In genomic region chr3:10248184-10248983, GRCh38 we compare ENCODE assay signal across 1 cellular context.
TF ChIP-seq lines count a peak whose summit lies in the region.

TSS of gene TATDN2 (plus strand) at chr3:10248459. CDS start at chr3:10249201, 742 bp downstream.

TF ChIP-seq in K562, 482 proteins besides CTCF, POLR2A, EP300 and RAD21 (continued from another document and continues in another):
- TF ChIP-seq HDAC6 (IDR thresholded peaks at IDR 0.05; ENCODE audit: low read depth, low read length), result 0 out of 2 replicates have a peak, but pooled peaks have one; percentile 63
- TF ChIP-seq U2AF2 (optimal IDR thresholded peaks at IDR 0.05; ENCODE audit: low read depth, low read length), result no peak
- TF ChIP-seq ARHGAP35 (IDR thresholded peaks at IDR 0.05; ENCODE audit: partially characterized antibody), result no peak
- no peak for TF ChIP-seq ATF3 (IDR thresholded peaks at IDR 0.05)
- no peak; the same call in none of the 2 replicates for TF ChIP-seq ATF3 (CRISPR knock-in tag; conservative IDR thresholded peaks at IDR 0.05)
- peak; percentile 93 for TF ChIP-seq SP1 (CRISPR knock-in tag; IDR thresholded peaks at IDR 0.05)
- peak; percentile 93 for TF ChIP-seq MAX (CRISPR knock-in tag; IDR thresholded peaks at IDR 0.05)
- no peak for TF ChIP-seq KDM2B (CRISPR knock-in tag; IDR thresholded peaks at IDR 0.05)
- TF ChIP-seq ZBTB11 (CRISPR knock-in tag; IDR thresholded peaks at IDR 0.05), result no peak; a peak in 1 of 6 replicates
- peak; percentile 94 for TF ChIP-seq CBX1 (IDR thresholded peaks at IDR 0.05; ENCODE audit: low read depth)
- peak; percentile 12 for TF ChIP-seq LCOR (CRISPR knock-in tag; IDR thresholded peaks at IDR 0.05)
- TF ChIP-seq ETV1 (tag; conservative IDR thresholded peaks at IDR 0.05; ENCODE audit: low read depth), result 0 out of 2 replicates have a peak, but pooled peaks have one; percentile 43
- TF ChIP-seq ARID3A (IDR thresholded peaks at IDR 0.05; ENCODE audit: borderline replicate concordance, low read depth, low read length), result no peak
- TF ChIP-seq RBM39 (optimal IDR thresholded peaks at IDR 0.05; ENCODE audit: low read depth, low read length), result no peak
- peak; percentile 98 for TF ChIP-seq POLR2G (IDR thresholded peaks at IDR 0.05; ENCODE audit: low read depth, low read length)
- TF ChIP-seq PREB (CRISPR knock-in tag; IDR thresholded peaks at IDR 0.05), result no peak
- no peak for TF ChIP-seq MECOM (CRISPR knock-in tag; IDR thresholded peaks at IDR 0.05)
- peak; percentile 77 for TF ChIP-seq REST (CRISPR knock-in tag; IDR thresholded peaks at IDR 0.05; ENCODE audit: low read depth)
- TF ChIP-seq HSF4 (CRISPR knock-in tag; IDR thresholded peaks at IDR 0.05; ENCODE audit: borderline replicate concordance), result no peak
- no peak for TF ChIP-seq PHB2 (IDR thresholded peaks at IDR 0.05; ENCODE audit: low read depth)
- TF ChIP-seq ZNF766 (CRISPR knock-in tag; conservative IDR thresholded peaks at IDR 0.05), result no peak
- TF ChIP-seq POLR2H (tag; IDR thresholded peaks at IDR 0.05; ENCODE audit: low read depth), result peak; percentile 68; the same call in 1 of the 2 replicates
- TF ChIP-seq MEIS2 (IDR thresholded peaks at IDR 0.05; ENCODE audit: partially characterized antibody), result peak; percentile 63
- TF ChIP-seq ZNF146 (CRISPR knock-in tag; IDR thresholded peaks at IDR 0.05; ENCODE audit: unreplicated experiment), result peak; percentile 10
- peak; percentile 26 for TF ChIP-seq CTCFL (IDR thresholded peaks at IDR 0.05; ENCODE audit: borderline replicate concordance, insufficient read depth, low read depth, low read length, poor library complexity, severe bottlenecking)
- TF ChIP-seq YBX1 (IDR thresholded peaks at IDR 0.05), result no peak
- TF ChIP-seq RNF2 (IDR thresholded peaks at IDR 0.05), result peak; percentile 64; the same call in 1 of the 2 replicates
- no peak for TF ChIP-seq STAT5B (CRISPR knock-in tag; IDR thresholded peaks at IDR 0.05)
- peak; percentile 54; the same call in 1 of the 2 replicates for TF ChIP-seq PBX2 (CRISPR knock-in tag; IDR thresholded peaks at IDR 0.05; ENCODE audit: low read depth)
- no peak for TF ChIP-seq PBX2 (tag; conservative IDR thresholded peaks at IDR 0.05; ENCODE audit: low read depth)
- peak; percentile 71 for TF ChIP-seq CREB3L1 (IDR thresholded peaks at IDR 0.05; ENCODE audit: borderline replicate concordance, low read depth)
- no peak for TF ChIP-seq IRF2 (CRISPR knock-in tag; IDR thresholded peaks at IDR 0.05)
- peak; percentile 35 for TF ChIP-seq ASH1L (IDR thresholded peaks at IDR 0.05; ENCODE audit: borderline replicate concordance, low read depth, partially characterized antibody)
- TF ChIP-seq ZBTB34 (CRISPR knock-in tag; IDR thresholded peaks at IDR 0.05), result no peak
- TF ChIP-seq TOE1 (IDR thresholded peaks at IDR 0.05; ENCODE audit: borderline replicate concordance), result peak; percentile 10; the same call in 1 of the 2 replicates
- TF ChIP-seq TOE1 (CRISPR knock-in tag; IDR thresholded peaks at IDR 0.05; ENCODE audit: borderline replicate concordance, low read depth), result no peak
- 0 out of 2 replicates have a peak, but pooled peaks have one; percentile 23 for TF ChIP-seq CBX5 (IDR thresholded peaks at IDR 0.05; ENCODE audit: borderline replicate concordance, low read depth)
- no peak for TF ChIP-seq SMARCA4 (IDR thresholded peaks at IDR 0.05)
- TF ChIP-seq ZNF445 (CRISPR knock-in tag; IDR thresholded peaks at IDR 0.05; ENCODE audit: low read depth), result no peak
- peak; percentile 78; the same call in 1 of the 2 replicates for TF ChIP-seq GTF2E2 (tag; IDR thresholded peaks at IDR 0.05)
- peak; percentile 84 for TF ChIP-seq HNRNPLL (IDR thresholded peaks at IDR 0.05; ENCODE audit: low read depth, low read length, poor library complexity, severe bottlenecking)
- peak; percentile 94 for TF ChIP-seq CXXC5 (CRISPR knock-in tag; IDR thresholded peaks at IDR 0.05)
- peak; percentile 75; the same call in 1 of the 2 replicates for TF ChIP-seq ATF7 (IDR thresholded peaks at IDR 0.05)
- TF ChIP-seq CHD2 (IDR thresholded peaks at IDR 0.05; ENCODE audit: low read depth, low read length), result no peak
- peak; percentile 79 for TF ChIP-seq RAD51 (IDR thresholded peaks at IDR 0.05; ENCODE audit: borderline replicate concordance, low read depth)
- no peak for TF ChIP-seq THRAP3 (IDR thresholded peaks at IDR 0.05; ENCODE audit: borderline replicate concordance)
- TF ChIP-seq CHD1 (IDR thresholded peaks at IDR 0.05; ENCODE audit: low read length), result peak; percentile 40
